12 cellular contexts compared by ENCODE assay signal in the genomic region with DNA sequence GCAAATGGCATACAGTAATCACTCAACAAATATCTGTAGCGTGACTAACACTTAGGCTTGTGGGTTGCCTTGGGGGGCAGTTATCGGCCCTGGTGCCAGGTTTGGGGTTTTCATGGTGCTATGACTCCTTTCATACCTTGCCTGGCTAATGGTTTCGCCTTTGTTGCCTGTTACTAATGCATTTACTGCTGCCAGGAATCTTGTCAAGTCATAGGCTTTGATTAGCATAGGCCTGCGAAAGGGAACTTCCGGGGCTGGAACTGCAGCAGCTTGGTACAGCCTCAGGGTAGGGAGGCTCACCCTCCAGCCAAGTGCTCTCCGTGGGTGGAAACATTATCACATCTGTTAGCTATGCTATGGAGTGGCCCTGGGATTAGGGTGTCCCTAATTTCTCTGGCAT. TPM values are rescaled to one million over a fixed set of nuclear protein-coding genes. Genes with fewer than 3 reads are reported as not detected.
A peak's percentile ranks its signal among the peaks of the same experiment; 100 is the strongest.
DNase-seq lines count a peak whose midpoint lies in the region; ATAC-seq and TF ChIP-seq lines count a peak whose summit lies in the region.
"Had no signal": no experiment of that assay in that cellular context is flagged by ENCODE, and none has a peak within 500 bp of the region (broad histone marks: within the 10 kb centered on the region; RNA-seq: fewer than 3 reads in every experiment).

No MANE protein-coding gene starts in this region.

- peaks cover 32% of the 10 kb centered on the region for H3K4me1 Mint-ChIP-seq in HFFc6 (ENCODE audit: low read depth)
- H3K4me1 Mint-ChIP-seq: natural killer cell had no signal

- H3K4me3 Mint-ChIP-seq in HFFc6, result peak overlapping the region; percentile 42; the same call in 1 of the 2 replicates
- H3K4me3 Mint-ChIP-seq: natural killer cell had no signal

- no peaks in the 10 kb centered on the region for H3K9me3 Mint-ChIP-seq in HFFc6
- H3K9me3 Mint-ChIP-seq: natural killer cell had no signal

- ATAC-seq in GM18867 (IDR thresholded peaks at IDR 0.05; ENCODE audit: unreplicated experiment) (no peak), HG03520 (IDR thresholded peaks at IDR 0.05; ENCODE audit: unreplicated experiment) (no peak)
- ATAC-seq: natural killer cell had no signal

- H3K4me3 ChIP-seq in AG09309 (ENCODE audit: control insufficient read depth, low read depth, low read length), result no peak overlapping the region

- peak; percentile 87 for DNase-seq in AG09309 (ENCODE audit: low read depth)
- peak; percentile 99 for DNase-seq in HFFc6
- peak; percentile 99 for DNase-seq in astrocyte of the hippocampus (ENCODE audit: low read depth, low spot score)
- peak; percentile 93 for DNase-seq in islet precursor cell
- DNase-seq in NOMO-1 treated with DMSO at 0.1 percent for 48 hours (lab: John Stamatoyannopoulos, UW; ENCODE audit: unreplicated experiment), result no peak
- no peak for DNase-seq in activated CD8-positive, alpha-beta memory T cell treated with anti-CD3 and anti-CD28 coated beads, Interleukin-2, amount 50 U/mL, for 48 hours
- DNase-seq: DND-41, natural killer cell, RPMI8226 had no signal

- H3K27me3 Mint-ChIP-seq in HFFc6 (ENCODE audit: insufficient read depth), result no peaks in the 10 kb centered on the region; the same call in 1 of the 2 replicates

- H3K36me3 Mint-ChIP-seq in HFFc6 (ENCODE audit: low read depth), result no peaks in the 10 kb centered on the region
- H3K36me3 Mint-ChIP-seq: natural killer cell had no signal

- H3K27ac Mint-ChIP-seq in HFFc6, result peak overlapping the region; percentile 88
- H3K27ac Mint-ChIP-seq: natural killer cell had no signal

- TF ChIP-seq CTCF in AG09309 (IDR thresholded peaks at IDR 0.05; ENCODE audit: control insufficient read depth, insufficient read depth, low read depth, low read length, missing control alignments), result no peak
- no peak for TF ChIP-seq CTCF in HFFc6 (IDR thresholded peaks at IDR 0.05)

RNA-seq across cellular contexts. Expression of a gene that starts 13.2 kb away (rescaled TPM):
- not detected for total RNA-seq in HFFc6 (2021; fragmentation: NEBNext Ultra II Directional; extraction: Animal tissue kit (Norgen Biotek cat#: 25700))
- total RNA-seq: activated CD8-positive, alpha-beta memory T cell treated with anti-CD3 and anti-CD28 coated beads for 36 hours; natural killer cell had no signal

RNA-seq across cellular contexts. Expression of a gene that starts 52.1 kb away (rescaled TPM):
- 100 to 1,000 TPM; 156 to 194 (median 168) TPM for total RNA-seq in HFFc6 (2021; fragmentation: NEBNext Ultra II Directional; extraction: Animal tissue kit (Norgen Biotek cat#: 25700))

Comparison
In these comparisons a context has a peak if more than half of its experiments do, and no peak if none do; other contexts are left out.
1. DNase-seq: peak in AG09309 (single experiment), HFFc6 (single experiment), astrocyte of the hippocampus (single experiment) and islet precursor cell (single experiment); none in NOMO-1 treated with DMSO at 0.1 percent for 48 hours (single experiment) and activated CD8-positive, alpha-beta memory T cell treated with anti-CD3 and anti-CD28 coated beads, Interleukin-2, amount 50 U/mL, for 48 hours (single experiment).